ENCODE assay signal across 8 cellular contexts in the genomic region with DNA sequence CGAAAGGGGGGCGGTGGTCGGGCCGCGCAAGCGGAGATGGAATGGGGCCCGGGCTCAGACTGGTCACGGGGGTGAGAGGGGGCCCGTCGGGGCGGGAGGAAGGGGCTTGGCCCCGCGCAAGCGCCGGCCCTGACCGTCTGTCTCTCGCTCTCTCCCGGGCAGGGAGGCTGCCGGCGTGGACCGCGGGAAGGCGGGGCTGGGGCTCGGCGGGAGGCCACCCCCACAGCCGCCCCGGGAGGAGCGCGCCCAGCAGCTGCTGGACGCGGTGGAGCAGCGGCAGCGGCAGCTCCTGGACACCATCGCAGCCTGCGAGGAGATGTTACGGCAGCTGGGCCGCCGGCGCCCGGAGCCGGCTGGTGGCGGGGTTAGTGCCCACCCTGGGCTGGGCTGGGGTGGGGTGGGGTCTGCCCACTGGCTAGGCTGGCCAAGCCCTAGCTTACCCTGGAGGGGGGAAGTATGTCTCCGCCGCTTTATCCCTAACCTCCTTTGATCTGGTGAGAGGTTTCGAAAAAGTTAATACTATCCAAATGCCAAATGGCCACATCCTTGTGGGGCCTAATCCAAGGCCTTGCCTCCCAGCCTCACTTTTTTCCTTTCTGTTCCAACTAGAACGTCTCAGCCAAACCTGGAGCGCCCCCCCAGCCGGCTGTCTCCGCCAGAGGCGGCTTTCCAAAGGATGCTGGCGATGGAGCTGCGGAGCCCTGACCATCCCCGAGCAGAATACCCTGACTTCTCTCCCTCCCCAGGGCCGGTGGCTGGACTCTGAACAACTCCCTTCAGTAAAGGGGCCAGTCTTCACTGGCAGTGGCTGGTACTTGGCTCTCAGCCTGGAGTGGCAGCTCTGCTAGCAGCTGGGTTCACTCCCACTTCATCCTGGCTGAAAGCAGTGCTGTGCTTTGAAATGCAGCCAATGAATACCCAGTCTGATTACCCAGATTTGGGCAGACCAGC. TPM values are rescaled to one million over a fixed set of nuclear protein-coding genes. Genes with fewer than 3 reads are reported as not detected.
DNase-seq lines count a peak whose midpoint lies in the region; ATAC-seq and TF ChIP-seq lines count a peak whose summit lies in the region.

No MANE protein-coding gene starts in this region.

- H2BK15ac ChIP-seq in H9 (ENCODE audit: low read depth, low read length), result no peak overlapping the region

- peak overlapping the region; percentile 90 for H3K4me3 Mint-ChIP-seq in activated T-cell treated with anti-CD3 and anti-CD28 coated beads, Interleukin-2, amount 50 U/mL, for 24 hours
- H3K4me3 Mint-ChIP-seq in H9, result peak overlapping the region; percentile 84 to 93
- H3K4me3 Mint-ChIP-seq in T-cell, result peak overlapping the region; percentile 85 to 96 (median 90)

- H4K8ac ChIP-seq in H9 (replicated peaks; ENCODE audit: insufficient read length, low read depth, low read length), result no peak overlapping the region

- POLR2A ChIA-PET in T-cell (lab: Charles Lee), result interaction anchor here (0.6 to 1.0 kb wide), 2 partner anchors 51 to 291 kb away, joined by 6 to 10 read pairs; partner anchors contain the start of gene MTF1 (in 1 of the 2)

- no peaks in the 10 kb centered on the region for H3K9me3 Mint-ChIP-seq in activated T-cell treated with anti-CD3 and anti-CD28 coated beads, Interleukin-2, amount 50 U/mL, for 24 hours
- H3K9me3 Mint-ChIP-seq in H9 (no peaks in the 10 kb centered on the region), T-cell (no peaks in the 10 kb centered on the region)

- H3K79me2 ChIP-seq in H9 (ENCODE audit: insufficient read depth, low read length) (peaks cover 9% of the 10 kb centered on the region; the same call in 1 of the 2 replicates), smooth muscle cell (ENCODE audit: low read depth) (peaks cover 25% of the 10 kb centered on the region)

- peaks cover 9% of the 10 kb centered on the region for H3K79me1 ChIP-seq in H9 (ENCODE audit: insufficient read depth, low read depth, low read length, poor library complexity, severe bottlenecking)

- no peak overlapping the region for H2BK120ac ChIP-seq in H9 (ENCODE audit: low read depth, low read length, poor library complexity, severe bottlenecking)

- DNase-seq in activated T-cell treated with anti-CD3 and anti-CD28 coated beads, Interleukin-2, amount 50 U/mL, for 24 hours, result no peak
- DNase-seq in activated T-cell treated with anti-CD3 and anti-CD28 coated beads, Interleukin-2, amount 50 U/mL, for 1 hour, result no peak
- DNase-seq in H9 (peak; percentile 48), LHCN-M2 (ENCODE audit: low read depth) (peak; percentile 81), T-cell (peak in 8 of 34 experiments; percentile 8 to 42 (median 24)), kidney epithelial cell (ENCODE audit: low read depth) (no peak), smooth muscle cell (lab: John Stamatoyannopoulos, UW; ENCODE audit: unreplicated experiment) (peak; percentile 95)

- no peak overlapping the region for H2BK5ac ChIP-seq in H9 (ENCODE audit: insufficient read length, low read length)

- H3K23ac ChIP-seq in H9 (ENCODE audit: insufficient read length, low read depth, low read length), result no peak overlapping the region

- H3K27ac Mint-ChIP-seq in activated T-cell treated with anti-CD3 and anti-CD28 coated beads, Interleukin-2, amount 50 U/mL, for 24 hours, result peak overlapping the region; percentile 95
- H3K27ac Mint-ChIP-seq in H9 (peak overlapping the region; percentile 61 to 98 (median 89); a peak in 5 of 7 replicates), T-cell (peak overlapping the region; percentile 94 to 96)

- H4K20me1 ChIP-seq in H9 (ENCODE audit: control insufficient read depth, insufficient read depth, insufficient read length), result no peaks in the 10 kb centered on the region
- H4K20me1 ChIP-seq in smooth muscle cell (ENCODE audit: low read depth), result peaks cover 46% of the 10 kb centered on the region

- ATAC-seq in T-cell (replicated peaks in 1 of 4), result peak in 3 of 4 experiments; percentile 40 to 52 (median 51)

- no peaks in the 10 kb centered on the region for H3K27me3 Mint-ChIP-seq in activated T-cell treated with anti-CD3 and anti-CD28 coated beads, Interleukin-2, amount 50 U/mL, for 24 hours
- no peaks in the 10 kb centered on the region; the same call in 1 of the 2 replicates for H3K27me3 Mint-ChIP-seq in H9 (ENCODE audit: low read depth)
- no peaks in the 10 kb centered on the region for H3K27me3 Mint-ChIP-seq in T-cell

- WGBS in H9 (ENCODE audit: extremely low coverage, insufficient read length, low lambda C conversion rate), result no CpG with 5 or more reads among the region's 54 CpGs
- WGBS in smooth muscle cell (ENCODE audit: low lambda C conversion rate), result 3% methylated on average over 27 of the region's 54 CpGs

- no peak overlapping the region for H3K14ac ChIP-seq in H9 (ENCODE audit: insufficient read depth, low read length)

- H3K27me3 ChIP-seq in H9 (ENCODE audit: insufficient read depth, low read length), result no peaks in the 10 kb centered on the region
- H3K27me3 ChIP-seq in kidney epithelial cell (ENCODE audit: control insufficient read depth, insufficient read depth, low read length), result no peaks in the 10 kb centered on the region
- H3K27me3 ChIP-seq in smooth muscle cell (ENCODE audit: low read depth), result no peaks in the 10 kb centered on the region

- CTCF ChIA-PET in T-cell (lab: Charles Lee), result interaction anchor here in 1 of 2 donors (0.6 to 2.2 kb wide), 2 partner anchors 51 to 215 kb away, joined by 5 to 19 read pairs; partner anchors contain the start of gene MTF1

- H3K4me3 ChIP-seq in kidney epithelial cell (ENCODE audit: low read depth, low read length), result peak overlapping the region; percentile 58
- H3K4me3 ChIP-seq in smooth muscle cell, result peak overlapping the region; percentile 80

- H3K9me3 ChIP-seq in H9 (ENCODE audit: control insufficient read depth, low read depth, low read length) (no peaks in the 10 kb centered on the region), smooth muscle cell (replicated peaks; ENCODE audit: low read depth) (no peaks in the 10 kb centered on the region)

- H3K4me2 ChIP-seq in H9 (ENCODE audit: insufficient read depth, insufficient read length, low read length), result peak overlapping the region; percentile 68
- H3K4me2 ChIP-seq in smooth muscle cell, result peak overlapping the region; percentile 97

- H2AK5ac ChIP-seq in H9 (ENCODE audit: insufficient read length, low read length), result no peak overlapping the region

- no peak overlapping the region for H3K56ac ChIP-seq in H9 (ENCODE audit: insufficient read length, low read depth, low read length)

- peaks cover 83% of the 10 kb centered on the region for H3K36me3 Mint-ChIP-seq in activated T-cell treated with anti-CD3 and anti-CD28 coated beads, Interleukin-2, amount 50 U/mL, for 24 hours (ENCODE audit: low read depth)
- H3K36me3 Mint-ChIP-seq in H9 (ENCODE audit: insufficient read depth in 1 of 3, low read depth in 3 of 3), result peaks cover 29 to 46% (median 30%) of the 10 kb centered on the region in 3 experiments
- H3K36me3 Mint-ChIP-seq in T-cell, result peaks cover 13% of the 10 kb centered on the region

- H3K4me1 ChIP-seq in H9 (ENCODE audit: insufficient read depth, low read length) (no peaks in the 10 kb centered on the region; the same call in 1 of the 2 replicates), smooth muscle cell (ENCODE audit: low read depth) (peaks cover 15% of the 10 kb centered on the region)

- no peak overlapping the region for H2BK12ac ChIP-seq in H9 (ENCODE audit: insufficient read length, low read depth, low read length)

- H4K5ac ChIP-seq in H9 (ENCODE audit: insufficient read length, low read depth, low read length), result no peak overlapping the region

- H3F3A ChIP-seq in smooth muscle cell (ENCODE audit: low read depth), result peaks cover 20% of the 10 kb centered on the region

- no peak overlapping the region for H3K27ac ChIP-seq in H9 (ENCODE audit: insufficient read length, low read depth, low read length)
- peak overlapping the region; percentile 90 for H3K27ac ChIP-seq in cingulate gyrus (ENCODE audit: low read depth, low read length)
- H3K27ac ChIP-seq in smooth muscle cell (ENCODE audit: low read depth), result peak overlapping the region; percentile 83

- H2BK20ac ChIP-seq in H9 (ENCODE audit: low read depth, low read length, poor library complexity, severe bottlenecking), result no peak overlapping the region

- H3K9ac ChIP-seq in H9 (ENCODE audit: extremely low read depth, insufficient read length, low read length), result peak overlapping the region; percentile 39
- peak overlapping the region; percentile 87 for H3K9ac ChIP-seq in smooth muscle cell (ENCODE audit: low read depth)

- H3K4ac ChIP-seq in H9 (ENCODE audit: low read depth, low read length), result no peak overlapping the region

- H3K23me2 ChIP-seq in H9 (ENCODE audit: insufficient read length, low read depth, low read length, poor library complexity, severe bottlenecking), result peaks cover 8% of the 10 kb centered on the region

- no peak overlapping the region for H4K91ac ChIP-seq in H9 (ENCODE audit: insufficient read length, low read depth, low read length)

- H3K4me1 Mint-ChIP-seq in activated T-cell treated with anti-CD3 and anti-CD28 coated beads, Interleukin-2, amount 50 U/mL, for 24 hours (ENCODE audit: low read depth), result peaks cover 49% of the 10 kb centered on the region
- H3K4me1 Mint-ChIP-seq in H9 (peaks cover 10 to 11% of the 10 kb centered on the region in 2 experiments), T-cell (peaks cover 39 to 46% (median 42%) of the 10 kb centered on the region in 3 donors)

- H3T11ph ChIP-seq in H9 (ENCODE audit: low read length), result no peak overlapping the region

- H2AFZ ChIP-seq in H9 (ENCODE audit: low read length) (no peak overlapping the region), smooth muscle cell (ENCODE audit: low read depth) (no peak overlapping the region)

- H3K36me3 ChIP-seq in kidney epithelial cell (ENCODE audit: control insufficient read depth, insufficient read depth, low read length), result peaks cover 3% of the 10 kb centered on the region
- H3K36me3 ChIP-seq in smooth muscle cell (ENCODE audit: low read depth), result peaks cover 6% of the 10 kb centered on the region

- H3K18ac ChIP-seq in H9 (ENCODE audit: insufficient read length, low read depth, low read length), result no peak overlapping the region

- TF ChIP-seq CTCF in H9 (conservative IDR thresholded peaks at IDR 0.05) (0 out of 3 replicates have a peak, but pooled peaks have one; percentile 10), kidney epithelial cell (IDR thresholded peaks at IDR 0.05; ENCODE audit: insufficient read depth, low read length, poor library complexity, severe bottlenecking) (no peak), smooth muscle cell (IDR thresholded peaks at IDR 0.05; ENCODE audit: borderline replicate concordance, insufficient read depth, poor library complexity, severe bottlenecking) (no peak)

RNA-seq across cellular contexts. Expression of gene YRDC, which starts 0.6 kb away (rescaled TPM):
- 28.0 and 28.6 TPM in 2 replicates for total RNA-seq in H9 (2021)
- 24.1 and 29.0 TPM in 2 replicates for total RNA-seq in LHCN-M2 (2014; rRNA removed)
- 12.3 TPM for polyA plus RNA-seq in LHCN-M2 (2012)
- total RNA-seq in T-cell, result 10 to 100 TPM; 16.0 to 28.2 (median 18.4) TPM
- total RNA-seq in kidney epithelial cell, result 48.7 and 54.7 TPM in 2 replicates
- 29.6 and 39.9 TPM in 2 replicates for total RNA-seq in smooth muscle cell
- polyA plus RNA-seq in smooth muscle cell, result 46.0 and 46.4 TPM in 2 replicates

RNA-seq across cellular contexts. Expression of gene C1orf122, which starts 1.1 kb away (rescaled TPM):
- total RNA-seq in H9 (2021), result 59.3 and 61.5 TPM in 2 replicates
- 81.4 and 86.5 TPM in 2 replicates for total RNA-seq in LHCN-M2 (2014; rRNA removed)
- 61.9 TPM for polyA plus RNA-seq in LHCN-M2 (2012)
- total RNA-seq in T-cell, result 10 to 100 TPM; 13.1 to 24.9 (median 15.8) TPM
- 112 and 118 TPM in 2 replicates for total RNA-seq in kidney epithelial cell
- 56.4 and 57.8 TPM in 2 replicates for total RNA-seq in smooth muscle cell
- 140 and 143 TPM in 2 replicates for polyA plus RNA-seq in smooth muscle cell

RNA-seq across cellular contexts. Expression of gene MANEAL, which starts 15.0 kb away (rescaled TPM):
- total RNA-seq in H9 (2021) (22.7 and 24.2 TPM in 2 replicates), LHCN-M2 (2014; rRNA removed) (2.5 and 2.9 TPM in 2 replicates), T-cell (1 to 10 TPM; 1.0 to 4.4 (median 2.8) TPM), kidney epithelial cell (6.4 and 8.7 TPM in 2 replicates), smooth muscle cell (0.13 TPM in 1 of 2 replicates, not detected in the other)
- 2.0 TPM for polyA plus RNA-seq in LHCN-M2 (2012)
- polyA plus RNA-seq in smooth muscle cell, result 0.61 and 0.67 TPM in 2 replicates

RNA-seq across cellular contexts. Expression of gene EPHA10, which starts 43.7 kb away (rescaled TPM):
- total RNA-seq in H9 (2021) (0.42 and 0.96 TPM in 2 replicates), LHCN-M2 (2014; rRNA removed) (not detected in 2 replicates), T-cell (1 to 10 TPM in 1 of 5 donors, under 1 TPM in 2, not detected in 2; 0.35 to 1.4 (median 0.72) TPM), kidney epithelial cell (0.13 and 0.55 TPM in 2 replicates), smooth muscle cell (not detected in 2 replicates)
- polyA plus RNA-seq in LHCN-M2 (2012), result not detected
- polyA plus RNA-seq in smooth muscle cell, result not detected in 2 replicates

RNA-seq across cellular contexts. Expression of gene MTF1, which starts 50.7 kb away (rescaled TPM):
- total RNA-seq in H9 (2021) (17.0 and 17.5 TPM in 2 replicates), LHCN-M2 (2014; rRNA removed) (1.6 and 2.1 TPM in 2 replicates), T-cell (10 to 100 TPM; 23.6 to 29.9 (median 24.9) TPM), kidney epithelial cell (4.3 and 5.2 TPM in 2 replicates), smooth muscle cell (5.3 and 25.9 TPM in 2 replicates)
- polyA plus RNA-seq in LHCN-M2 (2012), result 3.2 TPM
- 6.8 and 8.1 TPM in 2 replicates for polyA plus RNA-seq in smooth muscle cell

Comparison
In these comparisons a context has a peak if more than half of its experiments do, and no peak if none do; other contexts are left out.
1. DNase-seq: peak in H9 (single experiment), LHCN-M2 (single experiment) and smooth muscle cell (single experiment); none in activated T-cell treated with anti-CD3 and anti-CD28 coated beads, Interleukin-2, amount 50 U/mL, for 24 hours (single experiment), activated T-cell treated with anti-CD3 and anti-CD28 coated beads, Interleukin-2, amount 50 U/mL, for 1 hour (single experiment) and kidney epithelial cell (single experiment).
2. Peak in every context shown above with its lines, with median percentiles within 50 percentile points of each other: H3K27ac Mint-ChIP-seq and H3K4me3 Mint-ChIP-seq.